9 cellular contexts compared by ENCODE assay signal in the genomic region with DNA sequence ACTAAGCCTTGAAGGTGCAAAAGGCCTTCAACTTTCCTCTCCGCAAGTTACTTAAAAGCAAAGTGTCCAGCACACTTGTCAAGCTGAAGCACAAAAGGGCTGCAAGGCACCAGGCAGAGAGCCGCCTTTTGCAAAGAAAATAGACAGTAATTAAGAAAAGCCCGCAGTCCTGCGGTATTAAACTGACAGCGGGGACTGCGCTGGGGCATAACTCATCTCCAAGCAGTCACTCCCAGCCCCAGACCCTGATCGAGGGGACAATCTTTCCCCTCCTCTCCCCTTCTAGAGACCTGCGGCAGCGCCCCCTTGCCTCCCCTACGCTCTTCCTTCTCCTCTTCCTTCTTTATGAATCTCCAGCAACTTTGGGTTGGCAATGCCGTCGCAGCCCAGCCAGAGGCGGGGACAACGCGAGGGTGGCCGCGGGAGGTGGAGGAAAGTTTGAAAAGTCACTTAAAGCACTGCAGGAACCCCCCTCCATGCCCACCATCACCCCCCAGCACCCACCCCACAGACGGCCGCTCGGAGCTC.
DNase-seq lines count a peak whose midpoint lies in the region; ATAC-seq and TF ChIP-seq lines count a peak whose summit lies in the region.
"Had no signal": no experiment of that assay in that cellular context is flagged by ENCODE, and none has a peak within 500 bp of the region (broad histone marks: within the 10 kb centered on the region; RNA-seq: fewer than 3 reads in every experiment).

No MANE protein-coding gene starts in this region.

- peaks cover 51% of the 10 kb centered on the region for H3K27me3 Mint-ChIP-seq in activated CD4-positive, alpha-beta memory T cell treated with anti-CD3 and anti-CD28 coated beads, Interleukin-2, amount 10 ng/mL, durations not matched to agents 7 days and 5 days
- peaks cover 8% of the 10 kb centered on the region for H3K27me3 Mint-ChIP-seq in glutamatergic neuron (ENCODE audit: unreplicated experiment)

- H3K36me3 Mint-ChIP-seq in activated CD4-positive, alpha-beta memory T cell treated with anti-CD3 and anti-CD28 coated beads, Interleukin-2, amount 10 ng/mL, durations not matched to agents 7 days and 5 days (ENCODE audit: low read depth) = no peaks in the 10 kb centered on the region
- no peaks in the 10 kb centered on the region for H3K36me3 Mint-ChIP-seq in glutamatergic neuron (ENCODE audit: unreplicated experiment)

- peak overlapping the region; percentile 68 for H3K4me3 Mint-ChIP-seq in activated CD4-positive, alpha-beta memory T cell treated with anti-CD3 and anti-CD28 coated beads, Interleukin-2, amount 10 ng/mL, durations not matched to agents 7 days and 5 days
- peak overlapping the region; percentile 87 for H3K4me3 Mint-ChIP-seq in glutamatergic neuron (ENCODE audit: unreplicated experiment)

- POLR2A ChIA-PET in activated CD4-positive, alpha-beta memory T cell treated with anti-CD3 and anti-CD28 coated beads, Interleukin-2, amount 10 ng/mL, durations not matched to agents 7 days and 5 days (lab: Charles Lee) = no interaction called here

- H3K27ac ChIP-seq in sigmoid colon = peak overlapping the region; percentile 89 to 92 (median 90)

- no peaks in the 10 kb centered on the region for H3K9me3 Mint-ChIP-seq in activated CD4-positive, alpha-beta memory T cell treated with anti-CD3 and anti-CD28 coated beads, Interleukin-2, amount 10 ng/mL, durations not matched to agents 7 days and 5 days
- peaks cover 10% of the 10 kb centered on the region for H3K9me3 Mint-ChIP-seq in glutamatergic neuron (ENCODE audit: unreplicated experiment)

- H3K9me3 ChIP-seq in sigmoid colon = no peaks in the 10 kb centered on the region
- H3K9me3 ChIP-seq: adrenal gland had no signal

- intact Hi-C loops in Right ventricle myocardium inferior (cut with DNase I) = no loop called here
- intact Hi-C loops in left ventricle myocardium superior (cut with micrococcal nuclease) = no loop called here
- intact Hi-C loops in sigmoid colon (cut with DNase I) = loop anchor here (10.0 kb wide), 1 partner anchor 153 kb away; no protein-coding TSS in a partner anchor

- ATAC-seq in Right ventricle myocardium inferior (no peak), left ventricle myocardium superior (no peak), HG03469 (IDR thresholded peaks at IDR 0.05; ENCODE audit: unreplicated experiment) (no peak), GM21723 (IDR thresholded peaks at IDR 0.05; ENCODE audit: unreplicated experiment) (no peak), GM21737 (IDR thresholded peaks at IDR 0.05; ENCODE audit: unreplicated experiment) (no peak)

- H3K4me3 ChIP-seq in sigmoid colon = peak overlapping the region; percentile 76 to 83 (median 79)

- 2 to 3% methylated on average over 20 of the region's 20 CpGs for WGBS in sigmoid colon, 2 donors

- DNase-seq in Right ventricle myocardium inferior (ENCODE audit: missing footprints) (peak; percentile 62), left ventricle myocardium superior (no peak), glutamatergic neuron (peak; percentile 25), sigmoid colon (no peak)
- DNase-seq in activated CD4-positive, alpha-beta memory T cell treated with anti-CD3 and anti-CD28 coated beads, Interleukin-2, amount 10 ng/mL, durations not matched to agents 7 days and 5 days = no peak

- no peaks in the 10 kb centered on the region for H3K27me3 ChIP-seq in sigmoid colon

- H3K27ac Mint-ChIP-seq in activated CD4-positive, alpha-beta memory T cell treated with anti-CD3 and anti-CD28 coated beads, Interleukin-2, amount 10 ng/mL, durations not matched to agents 7 days and 5 days = no peak overlapping the region
- no peak overlapping the region for H3K27ac Mint-ChIP-seq in glutamatergic neuron (ENCODE audit: unreplicated experiment)

- TF ChIP-seq EP300 in sigmoid colon (IDR thresholded peaks at IDR 0.05) = no peak

- no peaks in the 10 kb centered on the region for H3K36me3 ChIP-seq in sigmoid colon
- H3K36me3 ChIP-seq: adrenal gland had no signal

- peaks cover 0 to 27% (median 13%) of the 10 kb centered on the region in 4 donors for H3K4me1 ChIP-seq in sigmoid colon
- H3K4me1 ChIP-seq: adrenal gland had no signal

- no peak for TF ChIP-seq POLR2A in sigmoid colon (IDR thresholded peaks at IDR 0.05)

- TF ChIP-seq CTCF in glutamatergic neuron (IDR thresholded peaks at IDR 0.05; ENCODE audit: partially characterized antibody, unreplicated experiment) = no peak
- TF ChIP-seq CTCF in sigmoid colon (IDR thresholded peaks at IDR 0.05) = no peak

- peaks cover 12% of the 10 kb centered on the region for H3K4me1 Mint-ChIP-seq in activated CD4-positive, alpha-beta memory T cell treated with anti-CD3 and anti-CD28 coated beads, Interleukin-2, amount 10 ng/mL, durations not matched to agents 7 days and 5 days
- H3K4me1 Mint-ChIP-seq in glutamatergic neuron (ENCODE audit: low read depth, unreplicated experiment) = peaks cover 13% of the 10 kb centered on the region

- CTCF ChIA-PET in activated CD4-positive, alpha-beta memory T cell treated with anti-CD3 and anti-CD28 coated beads, Interleukin-2, amount 10 ng/mL, durations not matched to agents 7 days and 5 days (lab: Charles Lee) = no interaction called here

Comparison
In these comparisons a context has a peak if more than half of its experiments do, and no peak if none do; other contexts are left out.
1. DNase-seq: peak in Right ventricle myocardium inferior (single experiment) and glutamatergic neuron (single experiment); none in left ventricle myocardium superior (single experiment), activated CD4-positive, alpha-beta memory T cell treated with anti-CD3 and anti-CD28 coated beads, Interleukin-2, amount 10 ng/mL, durations not matched to agents 7 days and 5 days (single experiment) and sigmoid colon (single experiment).